Comparison of ENCODE assay signal across 9 cellular contexts in the genomic region with DNA sequence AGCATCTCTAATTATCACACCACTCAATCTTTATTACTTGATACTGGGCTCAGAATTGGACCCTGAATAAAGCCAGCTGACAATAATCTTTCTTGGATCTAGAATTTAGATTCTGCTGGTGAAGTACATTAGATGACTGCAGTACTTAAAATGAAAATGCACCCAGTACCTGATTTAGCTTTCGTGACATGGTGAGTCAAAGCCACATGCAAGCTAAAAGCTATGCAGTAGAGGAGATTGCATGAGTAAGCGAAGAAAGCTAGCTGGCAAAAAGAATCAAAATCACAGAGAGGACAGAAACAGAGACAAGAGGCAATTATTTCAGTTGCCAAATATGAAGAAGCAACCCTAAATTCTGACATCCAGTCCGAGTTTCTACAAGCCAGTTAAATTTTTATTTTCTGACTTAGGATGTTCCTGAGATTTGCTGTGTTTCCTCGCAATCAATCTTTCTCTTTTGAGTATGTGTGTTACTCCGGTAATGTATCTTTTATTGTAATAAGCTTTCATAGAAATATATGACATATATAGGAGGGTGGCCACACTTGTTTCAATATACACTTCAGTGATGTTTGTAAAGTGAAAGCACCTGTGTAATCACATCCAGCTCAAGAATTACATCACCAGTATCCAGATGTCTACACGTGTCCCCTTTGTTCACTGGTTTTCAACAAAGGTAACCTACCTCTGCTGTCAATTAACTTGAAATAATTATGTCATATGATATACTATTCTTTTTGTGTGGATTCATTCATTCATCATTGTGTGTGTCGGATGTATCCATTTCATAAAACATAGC.
DNase-seq lines count a peak whose midpoint lies in the region; ATAC-seq, FAIRE-seq and TF ChIP-seq lines count a peak whose summit lies in the region.
"Had no signal": no experiment of that assay in that cellular context is flagged by ENCODE, and none has a peak within 500 bp of the region (broad histone marks: within the 10 kb centered on the region; RNA-seq: fewer than 3 reads in every experiment).

No MANE protein-coding gene starts in this region.

- no peak overlapping the region for H3K4me3 Mint-ChIP-seq in stimulated activated naive B cell treated with anti-CD40 and anti-IgM and Interleukin-4, amounts not matched to agents 10 μg/mL and 1 μg/mL and 100 μg/mL, for 72 hours

- no peak overlapping the region for H3K9ac ChIP-seq in colonic mucosa (ENCODE audit: low read depth in 2 of 2, low read length in 2 of 2)
- no peak overlapping the region for H3K9ac ChIP-seq in kidney (ENCODE audit: low read length in 2 of 2)

- TF ChIP-seq CTCF in retinal pigment epithelial cell (conservative IDR thresholded peaks at IDR 0.05; ENCODE audit: low read depth, low read length), result no peak
- TF ChIP-seq CTCF in colonic mucosa (IDR thresholded peaks at IDR 0.05), result no peak
- TF ChIP-seq CTCF in kidney (IDR thresholded peaks at IDR 0.05; ENCODE audit: borderline replicate concordance, extremely low read depth, insufficient read depth), result no peak

- H3K36me3 Mint-ChIP-seq in stimulated activated naive B cell treated with anti-CD40 and anti-IgM and Interleukin-4, amounts not matched to agents 10 μg/mL and 1 μg/mL and 100 μg/mL, for 72 hours, result no peaks in the 10 kb centered on the region

- no peaks in the 10 kb centered on the region for H3K36me3 ChIP-seq in colonic mucosa
- H3K36me3 ChIP-seq in kidney (ENCODE audit: control insufficient read depth in 1 of 2, insufficient read depth in 2 of 2, low read length in 2 of 2), result no peaks in the 10 kb centered on the region

- H3K9me3 ChIP-seq in colonic mucosa, result no peaks in the 10 kb centered on the region
- H3K9me3 ChIP-seq in kidney (ENCODE audit: control insufficient read depth in 1 of 2, low read length in 2 of 2), result no peaks in the 10 kb centered on the region

- no peak for FAIRE-seq in kidney (lab: Jason Lieb, UNC)

- H3K4me3 ChIP-seq in retinal pigment epithelial cell (ENCODE audit: low read length) (no peak overlapping the region), colonic mucosa (no peak overlapping the region), kidney (ENCODE audit: low read length in 2 of 2) (no peak overlapping the region)

- no peaks in the 10 kb centered on the region for H3K27me3 ChIP-seq in colonic mucosa

- intact Hi-C loops in colonic mucosa (cut with DNase I) (no loop called here), kidney (cut with DNase I) (no loop called here)

- no peaks in the 10 kb centered on the region for H3K4me1 Mint-ChIP-seq in stimulated activated naive B cell treated with anti-CD40 and anti-IgM and Interleukin-4, amounts not matched to agents 10 μg/mL and 1 μg/mL and 100 μg/mL, for 72 hours

- no peaks in the 10 kb centered on the region for H3K9me3 Mint-ChIP-seq in stimulated activated naive B cell treated with anti-CD40 and anti-IgM and Interleukin-4, amounts not matched to agents 10 μg/mL and 1 μg/mL and 100 μg/mL, for 72 hours

- H3K27me3 Mint-ChIP-seq in stimulated activated naive B cell treated with anti-CD40 and anti-IgM and Interleukin-4, amounts not matched to agents 10 μg/mL and 1 μg/mL and 100 μg/mL, for 72 hours, result no peaks in the 10 kb centered on the region

- H3K4me1 ChIP-seq in colonic mucosa (no peaks in the 10 kb centered on the region), kidney (ENCODE audit: control insufficient read depth in 1 of 2, insufficient read depth in 1 of 2, low read depth in 1 of 2, low read length in 2 of 2) (no peaks in the 10 kb centered on the region)

- no peak for ATAC-seq in stimulated activated naive B cell treated with anti-CD40 and anti-IgM and Interleukin-4, amounts not matched to agents 10 μg/mL and 1 μg/mL and 100 μg/mL, for 72 hours (replicated peaks)

- H3K27ac ChIP-seq in colonic mucosa (no peak overlapping the region), kidney (ENCODE audit: low read depth in 2 of 2, low read length in 2 of 2) (no peak overlapping the region)
- H3K27ac ChIP-seq: VCaP had no signal

- DNase-seq in H4 (ENCODE audit: low spot score) (peak; percentile 71), NCI-H510A (lab: John Stamatoyannopoulos, UW) (peak; percentile 24), cerebellar cortex (ENCODE audit: low spot score) (peak; percentile 48), retinal pigment epithelial cell (ENCODE audit: low read depth) (peak; percentile 60), colonic mucosa (no peak), kidney (no peak), NCI-H2107 treated with DMSO at 0.1 percent for 48 hours (lab: John Stamatoyannopoulos, UW; ENCODE audit: unreplicated experiment) (no peak)
- DNase-seq in stimulated activated naive B cell treated with anti-CD40 and anti-IgM and Interleukin-4, amounts not matched to agents 10 μg/mL and 1 μg/mL and 100 μg/mL, for 72 hours, result no peak

- H3K27ac Mint-ChIP-seq in stimulated activated naive B cell treated with anti-CD40 and anti-IgM and Interleukin-4, amounts not matched to agents 10 μg/mL and 1 μg/mL and 100 μg/mL, for 72 hours, result no peak overlapping the region

Comparison
In these comparisons a context has a peak if more than half of its experiments do, and no peak if none do; other contexts are left out.
1. DNase-seq: peak in H4 (single experiment), NCI-H510A (single experiment), cerebellar cortex (single experiment) and retinal pigment epithelial cell (single experiment); none in colonic mucosa (single experiment), kidney (single experiment), NCI-H2107 treated with DMSO at 0.1 percent for 48 hours (single experiment) and stimulated activated naive B cell treated with anti-CD40 and anti-IgM and Interleukin-4, amounts not matched to agents 10 μg/mL and 1 μg/mL and 100 μg/mL, for 72 hours (single experiment).